Comparison of ENCODE assay signal across 19 cellular contexts in the genomic region with DNA sequence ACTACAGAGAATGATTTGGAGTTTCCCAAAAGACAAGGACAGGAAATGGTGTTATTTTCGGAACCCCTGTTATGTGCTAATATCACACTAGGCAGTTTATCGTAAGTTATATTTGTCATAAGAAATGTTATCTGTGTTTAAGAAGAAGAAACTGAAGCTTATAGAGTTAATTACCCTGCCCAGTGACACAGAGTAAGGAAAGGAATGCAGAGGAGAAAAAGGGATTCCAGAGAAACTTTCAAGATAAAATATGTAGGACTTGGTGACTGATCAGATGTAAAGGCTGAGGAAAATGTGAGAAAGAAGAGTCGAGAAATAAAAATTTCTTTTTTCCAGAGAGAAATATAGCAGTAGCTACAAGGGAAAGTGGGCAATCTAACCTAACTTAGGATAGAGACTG.
"Had no signal": no experiment of that assay in that cellular context is flagged by ENCODE, and none has a peak within 500 bp of the region (broad histone marks: within the 10 kb centered on the region; RNA-seq: fewer than 3 reads in every experiment).

No MANE protein-coding gene starts in this region.

- H3K4me1 Mint-ChIP-seq: activated B cell treated with CpG ODN at 0.5 μM for 24 hours had no signal

- DNase-seq: activated B cell treated with CpG ODN at 0.5 μM for 24 hours; activated effector memory CD4-positive, alpha-beta T cell treated with anti-CD3 and anti-CD28 coated beads, Interleukin-2, amount 50 U/mL, for 16 hours; adrenal gland; brain microvascular endothelial cell; cerebellar nuclear complex; dorsolateral prefrontal cortex; left colon; mucosa of descending colon; occipital lobe; psoas muscle; stimulated activated CD4-positive, alpha-beta T cell treated with anti-CD3 and anti-CD28 coated beads, Interleukin-12 subunit alpha, Interleukin-12 subunit beta, amount 100 ng/mL, for 4 hours; stimulated activated naive CD8-positive, alpha-beta T cell treated with anti-CD3 and anti-CD28 coated beads, Interleukin-15, amount 100 ng/mL, for 72 hours; T-helper 1 cell; testis had no signal

- H3K4me1 ChIP-seq: testis had no signal

- H3K4me3 Mint-ChIP-seq: activated B cell treated with CpG ODN at 0.5 μM for 24 hours; activated CD4-positive, alpha-beta T cell treated with anti-CD3 and anti-CD28 coated beads, Interleukin-2, amount 10 ng/mL, durations not matched to agents 24 days and 14 days; natural killer cell treated with Interleukin-12 subunit alpha and Interleukin-12 subunit beta and Interleukin-15 and Interleukin-18, amount 100 ng/mL, for 72 hours; stimulated activated naive CD8-positive, alpha-beta T cell treated with anti-CD3 and anti-CD28 coated beads, Interleukin-15, amount 100 ng/mL, for 72 hours had no signal

- H3K27me3 ChIP-seq: adrenal gland, brain microvascular endothelial cell, dorsolateral prefrontal cortex, testis had no signal

- H3K9me3 Mint-ChIP-seq: activated CD4-positive, alpha-beta T cell treated with anti-CD3 and anti-CD28 coated beads, Interleukin-2, amount 10 ng/mL, durations not matched to agents 24 days and 14 days; natural killer cell treated with Interleukin-12 subunit alpha and Interleukin-12 subunit beta and Interleukin-15 and Interleukin-18, amount 100 ng/mL, for 72 hours had no signal

- H3K9me3 ChIP-seq: adrenal gland, mucosa of descending colon, psoas muscle, testis had no signal

- H3K27ac ChIP-seq: adrenal gland, brain microvascular endothelial cell, psoas muscle, SK-N-MC, testis had no signal

- H3K27ac Mint-ChIP-seq: activated B cell treated with CpG ODN at 0.5 μM for 24 hours; activated CD4-positive, alpha-beta T cell treated with anti-CD3 and anti-CD28 coated beads, Interleukin-2, amount 10 ng/mL, durations not matched to agents 24 days and 14 days; natural killer cell treated with Interleukin-12 subunit alpha and Interleukin-12 subunit beta and Interleukin-15 and Interleukin-18, amount 100 ng/mL, for 72 hours; stimulated activated naive CD8-positive, alpha-beta T cell treated with anti-CD3 and anti-CD28 coated beads, Interleukin-15, amount 100 ng/mL, for 72 hours had no signal

- H3K27me3 Mint-ChIP-seq: activated B cell treated with CpG ODN at 0.5 μM for 24 hours; activated CD4-positive, alpha-beta T cell treated with anti-CD3 and anti-CD28 coated beads, Interleukin-2, amount 10 ng/mL, durations not matched to agents 24 days and 14 days; natural killer cell treated with Interleukin-12 subunit alpha and Interleukin-12 subunit beta and Interleukin-15 and Interleukin-18, amount 100 ng/mL, for 72 hours; stimulated activated naive CD8-positive, alpha-beta T cell treated with anti-CD3 and anti-CD28 coated beads, Interleukin-15, amount 100 ng/mL, for 72 hours had no signal

- ATAC-seq: left colon; mucosa of descending colon; natural killer cell treated with Interleukin-12 subunit alpha and Interleukin-12 subunit beta and Interleukin-15 and Interleukin-18, amount 100 ng/mL, for 72 hours; psoas muscle; sciatic nerve; stimulated activated naive CD8-positive, alpha-beta T cell treated with anti-CD3 and anti-CD28 coated beads, Interleukin-15, amount 100 ng/mL, for 72 hours had no signal

- H3K4me3 ChIP-seq: adrenal gland, dorsolateral prefrontal cortex, lung, mucosa of descending colon, psoas muscle, SK-N-MC, testis had no signal
